ENCODE assay signal across 8 cellular contexts in the genomic region with DNA sequence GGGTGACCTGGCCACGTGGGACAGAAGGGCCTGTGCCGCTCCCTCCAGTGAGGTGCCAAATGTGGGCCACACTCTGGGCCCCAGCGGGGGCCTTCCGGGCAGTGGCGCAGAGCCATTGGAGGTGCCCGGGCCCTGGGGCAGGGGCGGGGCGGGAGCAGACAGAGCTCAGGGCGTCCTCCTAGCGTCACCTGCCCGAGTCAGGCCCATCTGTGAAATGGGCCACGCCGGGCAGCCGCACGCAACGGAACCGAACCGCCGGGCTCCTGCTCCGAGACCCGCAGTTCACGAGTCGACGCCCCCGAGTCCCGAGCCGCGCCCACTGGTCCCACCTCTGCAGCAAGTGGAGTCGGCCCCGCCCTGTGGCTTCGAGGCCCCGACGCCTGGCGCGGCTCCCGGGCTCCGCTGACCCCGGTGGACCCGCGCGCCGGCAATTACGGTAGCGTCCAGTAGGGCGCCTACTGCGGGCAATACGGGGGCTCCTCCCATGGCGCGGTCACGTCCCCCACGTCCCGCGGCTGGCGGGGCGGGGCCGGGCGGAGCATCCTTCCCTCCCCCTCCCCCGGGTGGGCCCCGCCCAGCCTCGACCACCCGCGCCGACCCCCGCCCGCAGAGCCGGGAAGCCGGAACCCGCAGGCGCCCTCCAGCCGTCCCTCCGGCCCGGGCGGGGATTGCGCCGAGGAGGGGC. TPM values are rescaled to one million over a fixed set of nuclear protein-coding genes. Genes with fewer than 3 reads are reported as not detected.
DNase-seq lines count a peak whose midpoint lies in the region; ATAC-seq and TF ChIP-seq lines count a peak whose summit lies in the region.

No MANE protein-coding gene starts in this region.

- peaks cover 0 to 15% of the 10 kb centered on the region in 2 donors for H3K36me3 ChIP-seq in left lung

- peaks cover 22 to 92% of the 10 kb centered on the region in 2 donors for H3K4me1 ChIP-seq in left lung

- H3K4me3 ChIP-seq in WI38 (ENCODE audit: low read depth, low read length): peak overlapping the region; percentile 90
- H3K4me3 ChIP-seq in dorsolateral prefrontal cortex: peak overlapping the region; percentile 37 to 80 (median 65)
- peak overlapping the region; percentile 71 to 83 for H3K4me3 ChIP-seq in left lung

- ATAC-seq in GM18909 (IDR thresholded peaks at IDR 0.05; ENCODE audit: poor library complexity, unreplicated experiment): peak; percentile 33
- ATAC-seq in left lung: peak; percentile 70
- ATAC-seq in HG03457 (IDR thresholded peaks at IDR 0.05; ENCODE audit: unreplicated experiment): no peak

- DNase-seq in AG08395 (ENCODE audit: low spot score): peak; percentile 86
- DNase-seq in HUDEP-2 (lab: John Stamatoyannopoulos, UW; ENCODE audit: unreplicated experiment in 76 of 76): peak in 71 of 76 experiments; percentile 15 to 90 (median 67)
- DNase-seq in dorsolateral prefrontal cortex: peak in 7 of 10 donors; percentile 51 to 78 (median 61)
- DNase-seq in left lung: peak; percentile 91 to 97
- DNase-seq in stimulated activated CD8-positive, alpha-beta memory T cell treated with anti-CD3 and anti-CD28 coated beads, Interleukin-4, amount 100 ng/mL, for 48 hours: peak; percentile 83

- H3K27ac ChIP-seq in dorsolateral prefrontal cortex: peak overlapping the region in 54 of 59 donors; percentile 23 to 89 (median 76)
- H3K27ac ChIP-seq in left lung: peak overlapping the region; percentile 95 to 100

- H3K27me3 ChIP-seq in dorsolateral prefrontal cortex (peaks cover 0 to 35% (median 20%) of the 10 kb centered on the region in 45 donors), left lung (peaks cover 0 to 6% of the 10 kb centered on the region in 2 donors)

- no peaks in the 10 kb centered on the region for H3K9me3 ChIP-seq in left lung

- TF ChIP-seq CTCF in WI38 (IDR thresholded peaks at IDR 0.05; ENCODE audit: low read depth, low read length) (peak; percentile 42), dorsolateral prefrontal cortex (IDR thresholded peaks at IDR 0.05 in 54 of 56, conservative IDR thresholded peaks at IDR 0.05 in 2 of 56; ENCODE audit: low read depth in 1 of 56, partially characterized antibody in 56 of 56) (peak in 54 of 56 donors; percentile 13 to 69 (median 47)), left lung (IDR thresholded peaks at IDR 0.05) (peak; percentile 56 to 86)

- intact Hi-C loops in dorsolateral prefrontal cortex (cut with DNase I) (no loop called here), left lung (cut with DNase I) (loop anchor here in 1 of 2 donors (10.0 kb wide), 1 partner anchor 64 kb away; no protein-coding TSS in a partner anchor)

RNA-seq across cellular contexts. Expression of gene SLC16A3, which starts 1.9 kb away (rescaled TPM):
- total RNA-seq in dorsolateral prefrontal cortex: 10 to 100 TPM in 76 of 120 experiments, 1 to 10 TPM in 44; 4.8 to 45.0 (median 12.2) TPM
- 100 to 1,000 TPM in 1 of 2 donors, 10 to 100 TPM in 1; 71.2 to 149 TPM for total RNA-seq in left lung

RNA-seq across cellular contexts. Expression of gene CCDC57, which starts 18.1 kb away (rescaled TPM):
- total RNA-seq in dorsolateral prefrontal cortex: 100 to 1,000 TPM in 17 of 120 experiments, 10 to 100 TPM in 103; 38.5 to 134 (median 72.6) TPM
- 10 to 100 TPM; 41.7 to 54.5 TPM for total RNA-seq in left lung

RNA-seq across cellular contexts. Expression of gene CSNK1D, which starts 42.7 kb away (rescaled TPM):
- total RNA-seq in dorsolateral prefrontal cortex (100 to 1,000 TPM in 117 of 120 experiments, 10 to 100 TPM in 3; 96.2 to 160 (median 125) TPM), left lung (100 to 1,000 TPM; 122 to 160 TPM)
